ENCODE assay signal across 23 cellular contexts in the genomic region with DNA sequence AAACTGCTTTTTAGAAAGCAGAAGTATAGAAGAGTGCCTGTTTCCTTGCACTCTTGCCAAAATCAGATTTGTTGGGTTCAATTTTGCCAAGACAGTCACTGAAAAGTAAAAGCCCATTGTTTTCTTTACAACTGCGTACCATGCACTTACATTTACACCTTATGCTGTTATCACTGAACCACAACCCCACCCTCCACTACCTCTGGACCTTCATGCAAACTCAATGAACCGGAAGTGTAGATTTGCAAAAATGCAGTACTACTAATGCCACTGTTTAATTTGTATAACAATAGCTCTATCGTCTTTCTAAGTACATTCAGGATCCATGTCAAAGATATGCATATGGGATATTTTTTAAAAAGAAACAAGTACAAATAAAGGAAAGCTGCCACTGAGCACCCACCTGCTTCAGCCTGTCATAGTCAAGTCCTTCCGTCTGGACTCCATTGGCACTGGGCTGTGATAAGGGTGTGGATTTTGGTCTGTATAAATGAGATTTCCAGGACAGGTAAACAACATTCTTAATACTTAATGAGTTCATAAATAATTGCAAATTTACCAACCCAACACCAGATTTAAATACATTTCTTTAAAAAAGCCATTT.
A peak's percentile ranks its signal among the peaks of the same experiment; 100 is the strongest.
DNase-seq lines count a peak whose midpoint lies in the region; FAIRE-seq and TF ChIP-seq lines count a peak whose summit lies in the region.
"Had no signal": no experiment of that assay in that cellular context is flagged by ENCODE, and none has a peak within 500 bp of the region (broad histone marks: within the 10 kb centered on the region; RNA-seq: fewer than 3 reads in every experiment).

No MANE protein-coding gene starts in this region.

- peak overlapping the region; percentile 3 to 8; a peak in 3 of 5 replicates for H3K4me3 Mint-ChIP-seq in H9
- H3K4me3 Mint-ChIP-seq: CD4-positive, alpha-beta T cell; HFFc6; IgD-negative memory B cell had no signal

- no peaks in the 10 kb centered on the region for H3K79me2 ChIP-seq in H9 (ENCODE audit: insufficient read depth, low read length)
- H3K79me2 ChIP-seq in SU-DHL-6 (ENCODE audit: insufficient read depth, low read length) = no peaks in the 10 kb centered on the region
- H3K79me2 ChIP-seq in hepatocyte = no peaks in the 10 kb centered on the region

- no peaks in the 10 kb centered on the region for H3K9me3 ChIP-seq in H9 (ENCODE audit: control insufficient read depth, low read depth, low read length)
- H3K9me3 ChIP-seq in SU-DHL-6 (ENCODE audit: insufficient read depth, low read length) = no peaks in the 10 kb centered on the region
- H3K9me3 ChIP-seq in iPS-20b (ENCODE audit: insufficient read depth, low read depth, low read length) = no peaks in the 10 kb centered on the region
- H3K9me3 ChIP-seq in small intestine (ENCODE audit: control insufficient read depth, low read depth) = no peaks in the 10 kb centered on the region
- no peaks in the 10 kb centered on the region for H3K9me3 ChIP-seq in hepatocyte (ENCODE audit: low read depth)
- H3K9me3 ChIP-seq: A549, Caco-2, Peyer's patch, SJSA1 had no signal

- no peak overlapping the region for H3K4ac ChIP-seq in H9 (ENCODE audit: low read depth, low read length)

- no peak overlapping the region for H4K91ac ChIP-seq in H9 (ENCODE audit: insufficient read length, low read depth, low read length)

- H3K4me1 ChIP-seq in H9 (ENCODE audit: insufficient read depth, low read length) (peaks cover 9% of the 10 kb centered on the region; the same call in 1 of the 2 replicates), iPS-20b (ENCODE audit: insufficient read depth, low read length) (peaks cover 21% of the 10 kb centered on the region), small intestine (ENCODE audit: control insufficient read depth in 2 of 2, insufficient read depth in 1 of 2, low read depth in 1 of 2, low read length in 1 of 2) (no peaks in the 10 kb centered on the region), hepatocyte (ENCODE audit: insufficient read depth) (no peaks in the 10 kb centered on the region)
- H3K4me1 ChIP-seq: Caco-2, Peyer's patch, SJSA1 had no signal

- no peak overlapping the region for H3K14ac ChIP-seq in H9 (ENCODE audit: insufficient read depth, low read length)

- no peak overlapping the region for H4K8ac ChIP-seq in H9 (replicated peaks; ENCODE audit: insufficient read length, low read depth, low read length)

- H3K36me3 ChIP-seq in SU-DHL-6 (ENCODE audit: low read length) = no peaks in the 10 kb centered on the region
- H3K36me3 ChIP-seq in iPS-20b (ENCODE audit: insufficient read depth, low read depth, low read length) = peaks cover 71% of the 10 kb centered on the region
- H3K36me3 ChIP-seq in small intestine (ENCODE audit: control insufficient read depth in 2 of 2, insufficient read depth in 2 of 2, low read length in 2 of 2) = no peaks in the 10 kb centered on the region
- no peaks in the 10 kb centered on the region for H3K36me3 ChIP-seq in hepatocyte (replicated peaks; ENCODE audit: insufficient read depth, low read depth)
- H3K36me3 ChIP-seq: Peyer's patch had no signal

- H3K27me3 ChIP-seq in H9 (ENCODE audit: insufficient read depth, low read length) (no peaks in the 10 kb centered on the region), SU-DHL-6 (ENCODE audit: low read length) (no peaks in the 10 kb centered on the region), iPS-20b (ENCODE audit: insufficient read depth, low read length) (no peaks in the 10 kb centered on the region), small intestine (ENCODE audit: control insufficient read depth in 2 of 2, insufficient read depth in 2 of 2, low read length in 2 of 2) (no peaks in the 10 kb centered on the region), hepatocyte (no peaks in the 10 kb centered on the region)
- H3K27me3 ChIP-seq: Peyer's patch, SJSA1 had no signal

- H3K9me3 Mint-ChIP-seq in H9 = no peaks in the 10 kb centered on the region
- H3K9me3 Mint-ChIP-seq: CD4-positive, alpha-beta T cell; HFFc6; IgD-negative memory B cell had no signal

- no peaks in the 10 kb centered on the region for H3K27me3 Mint-ChIP-seq in H9 (ENCODE audit: low read depth)
- H3K27me3 Mint-ChIP-seq: IgD-negative memory B cell had no signal

- H3K79me1 ChIP-seq in H9 (ENCODE audit: insufficient read depth, low read depth, low read length, poor library complexity, severe bottlenecking) = no peaks in the 10 kb centered on the region

- H3K4me2 ChIP-seq in H9 (ENCODE audit: insufficient read depth, insufficient read length, low read length) = peak overlapping the region; percentile 55
- H3K4me2 ChIP-seq in SU-DHL-6 (ENCODE audit: low read depth, low read length, poor library complexity, severe bottlenecking) = peak overlapping the region; percentile 3
- H3K4me2 ChIP-seq in hepatocyte = no peak overlapping the region
- H3K4me2 ChIP-seq: A549 had no signal

- H3K4me1 Mint-ChIP-seq in H9 = peaks cover 25 to 33% of the 10 kb centered on the region in 2 experiments

- no peak overlapping the region for H3T11ph ChIP-seq in H9 (ENCODE audit: low read length)

- TF ChIP-seq CTCF in H9 (conservative IDR thresholded peaks at IDR 0.05) = no peak
- no peak for TF ChIP-seq CTCF in SU-DHL-6 (IDR thresholded peaks at IDR 0.05; ENCODE audit: insufficient read depth, low read length, poor library complexity, severe bottlenecking)
- TF ChIP-seq CTCF in hepatocyte (IDR thresholded peaks at IDR 0.05; ENCODE audit: poor library complexity) = no peak

- H3K9ac ChIP-seq in H9 (ENCODE audit: extremely low read depth, insufficient read length, low read length) = no peak overlapping the region
- H3K9ac ChIP-seq in SU-DHL-6 (ENCODE audit: low read length) = no peak overlapping the region
- H3K9ac ChIP-seq in iPS-20b (ENCODE audit: low read depth, low read length) = peak overlapping the region; percentile 20; the same call in 1 of the 2 replicates

- peak overlapping the region; percentile 1 to 92 (median 6); a peak in 5 of 7 replicates for H3K27ac Mint-ChIP-seq in H9
- H3K27ac Mint-ChIP-seq: CD4-positive, alpha-beta T cell; IgD-negative memory B cell had no signal

- WGBS in H9 (ENCODE audit: extremely low coverage, insufficient read length, low lambda C conversion rate) = no CpG with 5 or more reads among the region's 4 CpGs
- 8 to 58% (median 52%) methylated on average over 4 of the region's 4 CpGs for WGBS in small intestine, 3 donors
- 90% methylated on average over 4 of the region's 4 CpGs for WGBS in hepatocyte (ENCODE audit: low lambda C conversion rate, missing lambda C conversion rate)

- H2BK120ac ChIP-seq in H9 (ENCODE audit: low read depth, low read length, poor library complexity, severe bottlenecking) = no peak overlapping the region

- H2BK5ac ChIP-seq in H9 (ENCODE audit: insufficient read length, low read length) = no peak overlapping the region

- H3F3A ChIP-seq in SU-DHL-6 (ENCODE audit: insufficient read depth) = no peaks in the 10 kb centered on the region

- H4K5ac ChIP-seq in H9 (ENCODE audit: insufficient read length, low read depth, low read length) = no peak overlapping the region

- H4K20me1 ChIP-seq in H9 (ENCODE audit: control insufficient read depth, insufficient read depth, insufficient read length) (no peaks in the 10 kb centered on the region), SU-DHL-6 (ENCODE audit: low read depth, low read length) (no peaks in the 10 kb centered on the region), hepatocyte (ENCODE audit: insufficient read depth, poor library complexity, severe bottlenecking) (no peaks in the 10 kb centered on the region)

- peak overlapping the region; percentile 65 for H3K27ac ChIP-seq in H9 (ENCODE audit: insufficient read length, low read depth, low read length)
- H3K27ac ChIP-seq in SU-DHL-6 (ENCODE audit: low read depth, low read length) = no peak overlapping the region
- H3K27ac ChIP-seq in iPS-20b (ENCODE audit: low read length) = peak overlapping the region; percentile 49
- H3K27ac ChIP-seq in small intestine (ENCODE audit: low read depth in 1 of 2, low read length in 1 of 2) = peak overlapping the region; percentile 40 to 48
- no peak overlapping the region for H3K27ac ChIP-seq in hepatocyte
- H3K27ac ChIP-seq: A549, Peyer's patch, SJSA1 had no signal

- H2BK12ac ChIP-seq in H9 (ENCODE audit: insufficient read length, low read depth, low read length) = no peak overlapping the region

- H2BK20ac ChIP-seq in H9 (ENCODE audit: low read depth, low read length, poor library complexity, severe bottlenecking) = no peak overlapping the region

- H3K9me2 ChIP-seq in SU-DHL-6 (replicated peaks; ENCODE audit: insufficient read depth, low read length) (no peaks in the 10 kb centered on the region), hepatocyte (replicated peaks; ENCODE audit: insufficient read depth) (no peaks in the 10 kb centered on the region)

- peaks cover 4 to 60% (median 52%) of the 10 kb centered on the region in 3 experiments; a peak in 6 of 7 replicates for H3K36me3 Mint-ChIP-seq in H9 (ENCODE audit: insufficient read depth in 1 of 3, low read depth in 3 of 3)
- H3K36me3 Mint-ChIP-seq: IgD-negative memory B cell had no signal

- no peaks in the 10 kb centered on the region for H3K23me2 ChIP-seq in H9 (ENCODE audit: insufficient read length, low read depth, low read length, poor library complexity, severe bottlenecking)

- H3K4me3 ChIP-seq in SU-DHL-6 (ENCODE audit: insufficient read depth, low read length, poor library complexity, severe bottlenecking) (no peak overlapping the region), iPS-20b (ENCODE audit: low read length) (peak overlapping the region; percentile 37; the same call in 1 of the 2 replicates), small intestine (ENCODE audit: low read depth in 1 of 2, low read length in 2 of 2) (no peak overlapping the region), hepatocyte (no peak overlapping the region)
- H3K4me3 ChIP-seq: A549, Peyer's patch, SJSA1 had no signal

- H3K23ac ChIP-seq in H9 (ENCODE audit: insufficient read length, low read depth, low read length) = no peak overlapping the region

- H2AK5ac ChIP-seq in H9 (ENCODE audit: insufficient read length, low read length) = no peak overlapping the region

- no peak for FAIRE-seq in small intestine (lab: Jason Lieb, UNC)
- FAIRE-seq: A549, GM18507 had no signal

- DNase-seq in H9 (no peak), small intestine (peak; percentile 90), NCI-H2171 (lab: John Stamatoyannopoulos, UW) (no peak), hepatocyte (ENCODE audit: low spot score) (no peak)
- DNase-seq in activated naive CD4-positive, alpha-beta T cell (lab: John Stamatoyannopoulos, UW) = no peak
- no peak for DNase-seq in stimulated activated CD4-positive, alpha-beta T cell treated with anti-CD3 and anti-CD28 coated beads, Interleukin-4, amount 100 ng/mL, for 4 hours
- DNase-seq: Caco-2; CD4-positive, alpha-beta T cell; DMS153; GDM1; GOT3; HFFc6; Karpas-422; NCI-H1436 treated with DMSO at 0.1 percent for 48 hours; NCI-H2029; NCI-H446 treated with DMSO at 0.1 percent for 48 hours; Peyer's patch had no signal

- H2AFZ ChIP-seq in H9 (ENCODE audit: low read length) (no peak overlapping the region), SU-DHL-6 (ENCODE audit: low read depth, low read length, severe bottlenecking) (peak overlapping the region; percentile 49), hepatocyte (no peak overlapping the region)

- no peak overlapping the region for H2BK15ac ChIP-seq in H9 (ENCODE audit: low read depth, low read length)

- H3K18ac ChIP-seq in H9 (ENCODE audit: insufficient read length, low read depth, low read length) = no peak overlapping the region

- H3K56ac ChIP-seq in H9 (ENCODE audit: insufficient read length, low read depth, low read length) = no peak overlapping the region

Comparison
In these comparisons a context has a peak if more than half of its experiments do, and no peak if none do; other contexts are left out.
1. H3K27ac ChIP-seq: peak in H9 (single experiment), iPS-20b (single experiment) and small intestine (2 of 2); none in SU-DHL-6 (single experiment) and hepatocyte (single experiment).